8 cellular contexts compared by ENCODE assay signal in genomic region chr1:64986903-64987871, GRCh38. TPM values are rescaled to one million over a fixed set of nuclear protein-coding genes. Genes with fewer than 3 reads are reported as not detected.
DNase-seq lines count a peak whose midpoint lies in the region; ATAC-seq and TF ChIP-seq lines count a peak whose summit lies in the region.

No MANE protein-coding gene starts in this region.

- DNase-seq in GM10266 (ENCODE audit: extremely low spot score) (peak; percentile 67), left lobe of liver (ENCODE audit: low spot score) (peak; percentile 63), T1000 (lab: John Stamatoyannopoulos, UW) (no peak), ecto neural progenitor cell (ENCODE audit: low spot score) (no peak)
- no peak for DNase-seq in activated CD8-positive, alpha-beta memory T cell treated with anti-CD3 and anti-CD28 coated beads for 24 hours

- peak; percentile 99 for ATAC-seq in GM21447 (IDR thresholded peaks at IDR 0.05; ENCODE audit: unreplicated experiment)
- peak; percentile 97 for ATAC-seq in HG03521 (IDR thresholded peaks at IDR 0.05; ENCODE audit: unreplicated experiment)
- ATAC-seq in left lobe of liver: peak; percentile 91
- ATAC-seq in esophagus mucosa: no peak

- no peak for TF ChIP-seq CTCF in GM10266 (IDR thresholded peaks at IDR 0.05; ENCODE audit: control insufficient read depth, insufficient read depth, low read depth, missing control alignments)

RNA-seq across cellular contexts. Expression of gene JAK1, which starts 20.8 kb away (rescaled TPM):
- total RNA-seq in left lobe of liver (43.3 TPM), esophagus mucosa (49.0 TPM)

Comparison
In these comparisons a context has a peak if more than half of its experiments do, and no peak if none do; other contexts are left out.
1. DNase-seq: peak in GM10266 (single experiment) and left lobe of liver (single experiment); none in T1000 (single experiment), ecto neural progenitor cell (single experiment) and activated CD8-positive, alpha-beta memory T cell treated with anti-CD3 and anti-CD28 coated beads for 24 hours (single experiment).